17 cellular contexts compared by ENCODE assay signal in genomic region chr9:96087669-96088299, GRCh38.
DNase-seq lines count a peak whose midpoint lies in the region; ATAC-seq and TF ChIP-seq lines count a peak whose summit lies in the region.
"Had no signal": no experiment of that assay in that cellular context is flagged by ENCODE, and none has a peak within 500 bp of the region (broad histone marks: within the 10 kb centered on the region; RNA-seq: fewer than 3 reads in every experiment).

No MANE protein-coding gene starts in this region.

- H3K9me2 ChIP-seq in PC-9 (ENCODE audit: insufficient read depth) = no peaks in the 10 kb centered on the region

- no peak for TF ChIP-seq CTCF in nephron progenitor cell (IDR thresholded peaks at IDR 0.05)
- no peak for TF ChIP-seq CTCF in PC-9 (conservative IDR thresholded peaks at IDR 0.05)
- no peak for TF ChIP-seq CTCF in left lung (IDR thresholded peaks at IDR 0.05)

- H3K27ac ChIP-seq in ectodermal cell (ENCODE audit: insufficient read depth, low read depth, low read length, poor library complexity, severe bottlenecking) = peak overlapping the region; percentile 16
- no peak overlapping the region for H3K27ac ChIP-seq in PC-9
- H3K27ac ChIP-seq in left lung = no peak overlapping the region
- H3K27ac ChIP-seq: C4-2B, cardiac muscle cell, gastrocnemius medialis had no signal

- H3K79me2 ChIP-seq in PC-9 (ENCODE audit: low read depth) = no peaks in the 10 kb centered on the region

- peaks cover 18% of the 10 kb centered on the region for H3K9me3 Mint-ChIP-seq in nephron progenitor cell

- intact Hi-C loops in PC-9 (cut with micrococcal nuclease; ENCODE audit: unreplicated experiment) (no loop called here), left lung (cut with DNase I) (no loop called here)

- H3K27me3 ChIP-seq in ectodermal cell (ENCODE audit: control insufficient read depth, insufficient read depth, low read length, poor library complexity, severe bottlenecking) = no peaks in the 10 kb centered on the region
- H3K27me3 ChIP-seq in PC-9 (ENCODE audit: insufficient read depth, low read depth) = peaks cover 80% of the 10 kb centered on the region
- H3K27me3 ChIP-seq in left lung = peaks cover 0 to 23% of the 10 kb centered on the region in 2 donors
- H3K27me3 ChIP-seq: cardiac muscle cell had no signal

- no TSS peak for BruUV-seq in PC-9 (replicated peaks; lab: Mats Ljungman, UMichigan)

- 25 to 26% methylated on average over 10 of the region's 10 CpGs for WGBS in ectodermal cell, 2 experiments

- H3F3A ChIP-seq in PC-9 (ENCODE audit: insufficient read depth, low read depth) = no peaks in the 10 kb centered on the region

- no peak overlapping the region for H2AFZ ChIP-seq in PC-9

- CTCF ChIA-PET in PC-9 (lab: Charles Lee) = no interaction called here

- H3K4me3 ChIP-seq in ectodermal cell (ENCODE audit: insufficient read depth, low read depth, low read length) (no peak overlapping the region), PC-9 (no peak overlapping the region), left lung (no peak overlapping the region)
- H3K4me3 ChIP-seq: cardiac muscle cell, gastrocnemius medialis had no signal

- H4K20me1 ChIP-seq in PC-9 (ENCODE audit: insufficient read depth) = no peaks in the 10 kb centered on the region

- peaks cover 57% of the 10 kb centered on the region for H3K4me1 Mint-ChIP-seq in nephron progenitor cell
- H3K4me1 Mint-ChIP-seq: stimulated activated memory B cell treated with anti-CD40 and anti-IgM and Interleukin-4, amounts not matched to agents 10 μg/mL and 1 μg/mL and 100 μg/mL, for 72 hours had no signal

- no peaks in the 10 kb centered on the region for H3K36me3 ChIP-seq in ectodermal cell (ENCODE audit: control insufficient read depth, insufficient read depth, low read length)
- no peaks in the 10 kb centered on the region for H3K36me3 ChIP-seq in PC-9 (ENCODE audit: low read depth)
- H3K36me3 ChIP-seq in left lung = no peaks in the 10 kb centered on the region
- H3K36me3 ChIP-seq: cardiac muscle cell, gastrocnemius medialis had no signal

- peaks cover 8% of the 10 kb centered on the region for H3K27me3 Mint-ChIP-seq in nephron progenitor cell (ENCODE audit: low read depth, poor library complexity)

- H3K4me1 ChIP-seq in ectodermal cell (ENCODE audit: control insufficient read depth, insufficient read depth, low read length) = peaks cover 19% of the 10 kb centered on the region
- no peaks in the 10 kb centered on the region for H3K4me1 ChIP-seq in PC-9 (replicated peaks; ENCODE audit: insufficient read depth)
- no peaks in the 10 kb centered on the region for H3K4me1 ChIP-seq in left lung
- H3K4me1 ChIP-seq: gastrocnemius medialis had no signal

- peak overlapping the region; percentile 45 for H3K4me3 Mint-ChIP-seq in nephron progenitor cell
- H3K4me3 Mint-ChIP-seq: activated naive CD8-positive, alpha-beta T cell treated with anti-CD3 and anti-CD28 coated beads, Interleukin-2, amount 10 ng/mL, durations not matched to agents 7 days and 5 days; naive thymus-derived CD4-positive, alpha-beta T cell; stimulated activated memory B cell treated with anti-CD40 and anti-IgM and Interleukin-4, amounts not matched to agents 10 μg/mL and 1 μg/mL and 100 μg/mL, for 72 hours had no signal

- ATAC-seq in HG03025 (IDR thresholded peaks at IDR 0.05; ENCODE audit: low FRiP score, unreplicated experiment) (no peak), left lung (no peak)
- ATAC-seq: gastrocnemius medialis; naive thymus-derived CD4-positive, alpha-beta T cell; right cardiac atrium had no signal

- H3K4me2 ChIP-seq in PC-9 = no peak overlapping the region

- DNase-seq in ELF-1 (ENCODE audit: low read depth, low spot score) (peak; percentile 93), NCI-H1105 treated with DMSO at 0.1 percent for 48 hours (lab: John Stamatoyannopoulos, UW) (peak; percentile 49), nephron progenitor cell (peak; percentile 55), PC-9 (no peak), NCI-H146 (lab: John Stamatoyannopoulos, UW) (no peak), left lung (no peak)
- DNase-seq: activated naive CD8-positive, alpha-beta T cell treated with anti-CD3 and anti-CD28 coated beads, Interleukin-2, amount 10 ng/mL, durations not matched to agents 7 days and 5 days; gastrocnemius medialis; naive thymus-derived CD4-positive, alpha-beta T cell; NCI-H187; OCI-M1; right cardiac atrium had no signal

- POLR2A ChIA-PET in PC-9 (lab: Charles Lee; ENCODE audit: unreplicated experiment) = no interaction called here

- H3K9me3 ChIP-seq in ectodermal cell (ENCODE audit: control insufficient read depth, low read length) (no peaks in the 10 kb centered on the region), PC-9 (ENCODE audit: insufficient read depth, low read depth) (no peaks in the 10 kb centered on the region), left lung (no peaks in the 10 kb centered on the region)
- H3K9me3 ChIP-seq: gastrocnemius medialis had no signal

- peaks cover 13% of the 10 kb centered on the region for H3K36me3 Mint-ChIP-seq in nephron progenitor cell (ENCODE audit: low read depth)
- H3K36me3 Mint-ChIP-seq: stimulated activated memory B cell treated with anti-CD40 and anti-IgM and Interleukin-4, amounts not matched to agents 10 μg/mL and 1 μg/mL and 100 μg/mL, for 72 hours had no signal

- H3K27ac Mint-ChIP-seq in nephron progenitor cell = no peak overlapping the region
- H3K27ac Mint-ChIP-seq: activated naive CD8-positive, alpha-beta T cell treated with anti-CD3 and anti-CD28 coated beads, Interleukin-2, amount 10 ng/mL, durations not matched to agents 7 days and 5 days; naive thymus-derived CD4-positive, alpha-beta T cell; stimulated activated memory B cell treated with anti-CD40 and anti-IgM and Interleukin-4, amounts not matched to agents 10 μg/mL and 1 μg/mL and 100 μg/mL, for 72 hours had no signal

Comparison
In these comparisons a context has a peak if more than half of its experiments do, and no peak if none do; other contexts are left out.
1. DNase-seq: peak in ELF-1 (single experiment), NCI-H1105 treated with DMSO at 0.1 percent for 48 hours (single experiment) and nephron progenitor cell (single experiment); none in PC-9 (0 of 2), NCI-H146 (single experiment) and left lung (0 of 2).